Comparison of ENCODE assay signal across 15 cellular contexts in genomic region chr5:10268100-10268499, GRCh38.
"Had no signal": no experiment of that assay in that cellular context is flagged by ENCODE, and none has a peak within 500 bp of the region (broad histone marks: within the 10 kb centered on the region; RNA-seq: fewer than 3 reads in every experiment).

No MANE protein-coding gene starts in this region.

- H3K27ac ChIP-seq: gastroesophageal sphincter, left ventricle myocardium inferior had no signal

- DNase-seq: activated CD4-positive, alpha-beta T cell treated with anti-CD3 and anti-CD28 coated beads for 36 hours; activated CD8-positive, alpha-beta T cell treated with anti-CD3 and anti-CD28 coated beads, Interleukin-2, amount 10 ng/mL, durations not matched to agents 7 days and 5 days; activated gamma-delta T cell treated with Interleukin-2 at 50 U/mL for 16 hours; anterior cingulate cortex; effector memory CD4-positive, alpha-beta T cell; islet precursor cell; left ventricle myocardium inferior; mucosa of descending colon; naive thymus-derived CD8-positive, alpha-beta T cell; stimulated activated CD4-positive, alpha-beta T cell treated with anti-CD3 and anti-CD28 coated beads, Interleukin-15, amount 100 ng/mL, for 24 hours; stimulated activated CD4-positive, alpha-beta T cell treated with anti-CD3 and anti-CD28 coated beads, Interleukin-4, amount 100 ng/mL, for 1 hour; stimulated activated naive CD4-positive, alpha-beta T cell; T-helper 1 cell had no signal

- H3K4me1 ChIP-seq: gastroesophageal sphincter, left ventricle myocardium inferior had no signal

- H3K27me3 ChIP-seq: brain microvascular endothelial cell, gastroesophageal sphincter had no signal

- H3K9me3 ChIP-seq: gastroesophageal sphincter, left ventricle myocardium inferior, mucosa of descending colon had no signal

- H3K4me3 ChIP-seq: gastroesophageal sphincter, left ventricle myocardium inferior, mucosa of descending colon had no signal

- ATAC-seq: activated CD8-positive, alpha-beta T cell treated with anti-CD3 and anti-CD28 coated beads, Interleukin-2, amount 10 ng/mL, durations not matched to agents 7 days and 5 days; naive thymus-derived CD8-positive, alpha-beta T cell had no signal
